9 cellular contexts compared by ENCODE assay signal in genomic region chr2:85015653-85016360, GRCh38. TPM values are rescaled to one million over a fixed set of nuclear protein-coding genes. Genes with fewer than 3 reads are reported as not detected.
DNase-seq lines count a peak whose midpoint lies in the region; ATAC-seq and TF ChIP-seq lines count a peak whose summit lies in the region.
"Had no signal": no experiment of that assay in that cellular context is flagged by ENCODE, and none has a peak within 500 bp of the region (broad histone marks: within the 10 kb centered on the region; RNA-seq: fewer than 3 reads in every experiment).

No MANE protein-coding gene starts in this region.

- CTCF ChIA-PET in Caco-2 (lab: Charles Lee), result interaction anchor here (1.0 to 1.6 kb wide), 2 partner anchors 87 to 90 kb away, joined by 3 to 16 read pairs; no protein-coding TSS in a partner anchor

- no TSS peak for BruUV-seq in Caco-2 (replicated peaks; lab: Mats Ljungman, UMichigan)

- H3K27ac ChIP-seq in SK-N-MC, result peak overlapping the region; percentile 89

- ATAC-seq in stimulated activated effector memory CD8-positive, alpha-beta T cell treated with anti-CD3 and anti-CD28 coated beads, Interleukin-12 subunit alpha, Interleukin-12 subunit beta, amount 100 ng/mL, for 72 hours, result no peak
- no peak for ATAC-seq in GM18873 (IDR thresholded peaks at IDR 0.05; ENCODE audit: low FRiP score, unreplicated experiment)

- peaks cover 58% of the 10 kb centered on the region for H3K4me1 Mint-ChIP-seq in activated CD4-positive, alpha-beta T cell treated with anti-CD3 and anti-CD28 coated beads, Interleukin-2, amount 10 ng/mL, durations not matched to agents 24 days and 14 days
- H3K4me1 Mint-ChIP-seq in stimulated activated effector memory CD8-positive, alpha-beta T cell treated with anti-CD3 and anti-CD28 coated beads, Interleukin-12 subunit alpha, Interleukin-12 subunit beta, amount 100 ng/mL, for 72 hours, result peaks cover 75% of the 10 kb centered on the region
- peaks cover 20% of the 10 kb centered on the region for H3K4me1 Mint-ChIP-seq in Caco-2 (ENCODE audit: low read depth, unreplicated experiment)

- H3K9me3 ChIP-seq in SK-N-MC (ENCODE audit: low read depth, low read length) (no peaks in the 10 kb centered on the region), Caco-2 (no peaks in the 10 kb centered on the region)

- no peak for DNase-seq in activated CD4-positive, alpha-beta T cell treated with anti-CD3 and anti-CD28 coated beads, Interleukin-2, amount 10 ng/mL, durations not matched to agents 24 days and 14 days
- DNase-seq in activated CD4-positive, alpha-beta T cell treated with anti-CD3 and anti-CD28 coated beads, Interleukin-2, amount 50 U/mL, for 1 hour, result no peak
- no peak for DNase-seq in SK-N-MC (ENCODE audit: low read depth, low spot score)
- DNase-seq in fibroblast of gingiva (ENCODE audit: low read depth), result peak; percentile 38
- no peak for DNase-seq in stimulated activated effector memory CD8-positive, alpha-beta T cell treated with anti-CD3 and anti-CD28 coated beads, Interleukin-12 subunit alpha, Interleukin-12 subunit beta, amount 100 ng/mL, for 72 hours (ENCODE audit: low spot score in 2 of 2)
- DNase-seq in Caco-2, result no peak
- DNase-seq in HuH-7.5 (ENCODE audit: low spot score), result no peak
- DNase-seq: stimulated activated CD4-positive, alpha-beta T cell treated with anti-CD3 and anti-CD28 coated beads, Interleukin-4, amount 100 ng/mL, for 4 hours had no signal

- no peaks in the 10 kb centered on the region for H3K9me3 Mint-ChIP-seq in activated CD4-positive, alpha-beta T cell treated with anti-CD3 and anti-CD28 coated beads, Interleukin-2, amount 10 ng/mL, durations not matched to agents 24 days and 14 days
- H3K9me3 Mint-ChIP-seq in stimulated activated effector memory CD8-positive, alpha-beta T cell treated with anti-CD3 and anti-CD28 coated beads, Interleukin-12 subunit alpha, Interleukin-12 subunit beta, amount 100 ng/mL, for 72 hours, result no peaks in the 10 kb centered on the region
- no peaks in the 10 kb centered on the region for H3K9me3 Mint-ChIP-seq in Caco-2 (ENCODE audit: unreplicated experiment)

- H3K4me3 ChIP-seq in SK-N-MC (peak overlapping the region; percentile 57), Caco-2 (ENCODE audit: low read depth, low read length) (no peak overlapping the region)

- TF ChIP-seq CTCF in Caco-2 (IDR thresholded peaks at IDR 0.05; ENCODE audit: insufficient read depth in 1 of 2, low read depth in 1 of 2, low read length in 1 of 2, severe bottlenecking in 1 of 2, unreplicated experiment in 1 of 2), result no peak

- no peaks in the 10 kb centered on the region for H3K27me3 ChIP-seq in Caco-2 (replicated peaks; ENCODE audit: control insufficient read depth, insufficient read depth, low read length)

- H3K27ac Mint-ChIP-seq in activated CD4-positive, alpha-beta T cell treated with anti-CD3 and anti-CD28 coated beads, Interleukin-2, amount 10 ng/mL, durations not matched to agents 24 days and 14 days, result peak overlapping the region; percentile 92
- peak overlapping the region; percentile 66 for H3K27ac Mint-ChIP-seq in stimulated activated effector memory CD8-positive, alpha-beta T cell treated with anti-CD3 and anti-CD28 coated beads, Interleukin-12 subunit alpha, Interleukin-12 subunit beta, amount 100 ng/mL, for 72 hours
- H3K27ac Mint-ChIP-seq in Caco-2 (ENCODE audit: unreplicated experiment), result no peak overlapping the region

- intact Hi-C loops in activated CD4-positive, alpha-beta T cell treated with anti-CD3 and anti-CD28 coated beads, Interleukin-2, amount 10 ng/mL, durations not matched to agents 24 days and 14 days (cut with micrococcal nuclease), result loop anchor here (1.0 to 2.0 kb wide), 2 partner anchors 43 to 70 kb away; no protein-coding TSS in a partner anchor
- intact Hi-C loops in Caco-2 (cut with micrococcal nuclease; ENCODE audit: unreplicated experiment), result loop anchor here (2.0 kb wide), 2 partner anchors 43 to 57 kb away; no protein-coding TSS in a partner anchor

- H3K27me3 Mint-ChIP-seq in activated CD4-positive, alpha-beta T cell treated with anti-CD3 and anti-CD28 coated beads, Interleukin-2, amount 10 ng/mL, durations not matched to agents 24 days and 14 days, result no peaks in the 10 kb centered on the region
- no peaks in the 10 kb centered on the region for H3K27me3 Mint-ChIP-seq in Caco-2 (ENCODE audit: insufficient read depth, unreplicated experiment)

- H3K4me3 Mint-ChIP-seq in activated CD4-positive, alpha-beta T cell treated with anti-CD3 and anti-CD28 coated beads, Interleukin-2, amount 10 ng/mL, durations not matched to agents 24 days and 14 days, result no peak overlapping the region
- no peak overlapping the region for H3K4me3 Mint-ChIP-seq in stimulated activated effector memory CD8-positive, alpha-beta T cell treated with anti-CD3 and anti-CD28 coated beads, Interleukin-12 subunit alpha, Interleukin-12 subunit beta, amount 100 ng/mL, for 72 hours
- no peak overlapping the region for H3K4me3 Mint-ChIP-seq in Caco-2 (ENCODE audit: unreplicated experiment)

- H3K36me3 ChIP-seq in SK-N-MC (ENCODE audit: insufficient read depth, low read length) (no peaks in the 10 kb centered on the region; the same call in 1 of the 2 replicates), Caco-2 (ENCODE audit: control insufficient read depth, insufficient read depth, low read length) (no peaks in the 10 kb centered on the region)

- POLR2A ChIA-PET in Caco-2 (lab: Charles Lee), result no interaction called here

- H3K36me3 Mint-ChIP-seq in activated CD4-positive, alpha-beta T cell treated with anti-CD3 and anti-CD28 coated beads, Interleukin-2, amount 10 ng/mL, durations not matched to agents 24 days and 14 days (ENCODE audit: low read depth), result peaks cover 16% of the 10 kb centered on the region
- peaks cover 36% of the 10 kb centered on the region for H3K36me3 Mint-ChIP-seq in stimulated activated effector memory CD8-positive, alpha-beta T cell treated with anti-CD3 and anti-CD28 coated beads, Interleukin-12 subunit alpha, Interleukin-12 subunit beta, amount 100 ng/mL, for 72 hours
- peaks cover 18% of the 10 kb centered on the region for H3K36me3 Mint-ChIP-seq in Caco-2 (ENCODE audit: insufficient read depth, unreplicated experiment)

- H3K4me1 ChIP-seq in Caco-2, result peaks cover 8% of the 10 kb centered on the region

- peak overlapping the region; percentile 29 for H3K9ac ChIP-seq in SK-N-MC (ENCODE audit: insufficient read length)

RNA-seq across cellular contexts. Expression of gene KCMF1, which starts 44.8 kb away (rescaled TPM):
- 98.1 and 101 TPM in 2 replicates for total RNA-seq in activated CD4-positive, alpha-beta T cell treated with anti-CD3 and anti-CD28 coated beads, Interleukin-2, amount 10 ng/mL, durations not matched to agents 24 days and 14 days
- 81.5 and 83.4 TPM in 2 replicates for total RNA-seq in Caco-2 (2022)
